ENCODE assay signal across 8 cellular contexts in genomic region chr7:73683916-73684693, GRCh38. TPM values are rescaled to one million over a fixed set of nuclear protein-coding genes. Genes with fewer than 3 reads are reported as not detected.
DNase-seq lines count a peak whose midpoint lies in the region; ATAC-seq and TF ChIP-seq lines count a peak whose summit lies in the region.

No MANE protein-coding gene starts in this region.

- no peaks in the 10 kb centered on the region for H3K9me3 Mint-ChIP-seq in activated naive CD4-positive, alpha-beta T cell treated with anti-CD3 and anti-CD28 coated beads, Interleukin-2, amount 50 U/mL, for 72 hours

- POLR2A ChIA-PET in A673 (lab: Charles Lee; ENCODE audit: low non-redundant PET), result no interaction called here

- H3K4me1 ChIP-seq in A673 (ENCODE audit: insufficient read depth, low read length, poor library complexity, severe bottlenecking) (peaks cover 16% of the 10 kb centered on the region), HAP-1 (peaks cover 10% of the 10 kb centered on the region), testis (peaks cover 37% of the 10 kb centered on the region)

- CTCF ChIA-PET in A673 (lab: Charles Lee), result no interaction called here

- H3K9me3 ChIP-seq in A673 (ENCODE audit: low read depth, low read length, poor library complexity, severe bottlenecking) (no peaks in the 10 kb centered on the region), HAP-1 (no peaks in the 10 kb centered on the region), testis (no peaks in the 10 kb centered on the region)

- no peak for TF ChIP-seq CTCF in A673 (conservative IDR thresholded peaks at IDR 0.05; ENCODE audit: low read depth, low read length)
- no peak for TF ChIP-seq CTCF in testis (IDR thresholded peaks at IDR 0.05)

- intact Hi-C loops in A673 (cut with micrococcal nuclease; ENCODE audit: unreplicated experiment) (loop anchor here (1.0 kb wide), 1 partner anchor 35 kb away; the partner anchor contains the start of gene STX1A), testis (cut with DNase I; ENCODE audit: low total_unique reads) (no loop called here)

- peak in 1 of 2 donors; percentile 1 for ATAC-seq in activated naive CD4-positive, alpha-beta T cell treated with anti-CD3 and anti-CD28 coated beads, Interleukin-2, amount 50 U/mL, for 72 hours
- ATAC-seq in GM21737 (IDR thresholded peaks at IDR 0.05; ENCODE audit: unreplicated experiment) (no peak), GM18520 (IDR thresholded peaks at IDR 0.05; ENCODE audit: unreplicated experiment) (no peak), HG02973 (IDR thresholded peaks at IDR 0.05; ENCODE audit: unreplicated experiment) (no peak)

- TF ChIP-seq POLR2A in testis (IDR thresholded peaks at IDR 0.05), result no peak

- peaks cover 20% of the 10 kb centered on the region for H3K36me3 ChIP-seq in A673 (ENCODE audit: insufficient read depth, low read length, poor library complexity, severe bottlenecking)
- peaks cover 38% of the 10 kb centered on the region for H3K36me3 ChIP-seq in HAP-1 (replicated peaks)
- H3K36me3 ChIP-seq in testis (ENCODE audit: low read depth, missing control alignments), result no peaks in the 10 kb centered on the region

- H3K27ac ChIP-seq in A673 (ENCODE audit: low read depth, low read length, poor library complexity, severe bottlenecking), result peak overlapping the region; percentile 88
- peak overlapping the region; percentile 77 to 80 for H3K27ac ChIP-seq in testis

- peak overlapping the region; percentile 94 to 97 for H3K27ac Mint-ChIP-seq in activated naive CD4-positive, alpha-beta T cell treated with anti-CD3 and anti-CD28 coated beads, Interleukin-2, amount 50 U/mL, for 72 hours

- H3K4me3 ChIP-seq in A673 (ENCODE audit: low read depth, low read length, poor library complexity, severe bottlenecking) (peak overlapping the region; percentile 72), HAP-1 (peak overlapping the region; percentile 99), testis (peak overlapping the region; percentile 89 to 91)

- in situ Hi-C loops in HAP-1 (cut with MboI; ENCODE audit: low sequenced_read_pairs), result no loop called here

- BruUV-seq in A673 (replicated peaks; lab: Mats Ljungman, UMichigan), result TSS peak; percentile 78

- no peaks in the 10 kb centered on the region for H3K27me3 ChIP-seq in A673 (replicated peaks; ENCODE audit: insufficient read depth, low read depth, low read length, poor library complexity)
- no peaks in the 10 kb centered on the region for H3K27me3 ChIP-seq in HAP-1 (ENCODE audit: low read depth)
- no peaks in the 10 kb centered on the region for H3K27me3 ChIP-seq in testis

- WGBS in testis, 2 donors, result 22 to 26% methylated on average over 23 to 46 of the region's 46 CpGs

- H3K36me3 Mint-ChIP-seq in activated naive CD4-positive, alpha-beta T cell treated with anti-CD3 and anti-CD28 coated beads, Interleukin-2, amount 50 U/mL, for 72 hours, result peaks cover 26 to 30% of the 10 kb centered on the region in 2 donors

- DNase-seq in A673 (ENCODE audit: low spot score) (no peak), HAP-1 (ENCODE audit: low spot score in 2 of 2) (no peak), kidney tubule cell (ENCODE audit: low spot score) (peak; percentile 33), testis (peak; percentile 44)
- no peak for DNase-seq in activated naive CD4-positive, alpha-beta T cell treated with anti-CD3 and anti-CD28 coated beads, Interleukin-2, amount 50 U/mL, for 72 hours (ENCODE audit: low spot score in 2 of 2)

RNA-seq across cellular contexts. Expression of gene BUD23, which starts 0.7 kb away (rescaled TPM):
- total RNA-seq in A673 (2021) (133 and 138 TPM in 2 replicates), testis (100 to 1,000 TPM; 241 to 252 TPM)
- total RNA-seq in activated naive CD4-positive, alpha-beta T cell treated with anti-CD3 and anti-CD28 coated beads, Interleukin-2, amount 50 U/mL, for 72 hours, result 10 to 100 TPM; 91.8 to 97.9 TPM
- polyA plus RNA-seq in testis (ENCODE audit: insufficient read depth, low read depth, low replicate concordance), result 231 TPM

RNA-seq across cellular contexts. Expression of gene DNAJC30, which starts 0.9 kb away (rescaled TPM):
- total RNA-seq in A673 (2021), result 11.1 and 11.8 TPM in 2 replicates
- total RNA-seq in activated naive CD4-positive, alpha-beta T cell treated with anti-CD3 and anti-CD28 coated beads, Interleukin-2, amount 50 U/mL, for 72 hours, result 1 to 10 TPM; 3.7 to 7.5 TPM
- total RNA-seq in testis, result 10 to 100 TPM; 19.7 to 25.0 TPM
- 27.7 TPM for polyA plus RNA-seq in testis (ENCODE audit: insufficient read depth, low read depth, low replicate concordance)

RNA-seq across cellular contexts. Expression of gene VPS37D, which starts 16.5 kb away (rescaled TPM):
- total RNA-seq in A673 (2021) (8.7 and 10.1 TPM in 2 replicates), testis (10 to 100 TPM; 15.0 to 24.8 TPM)
- under 1 TPM in 1 of 2 donors, not detected in 1; 0.95 TPM for total RNA-seq in activated naive CD4-positive, alpha-beta T cell treated with anti-CD3 and anti-CD28 coated beads, Interleukin-2, amount 50 U/mL, for 72 hours
- 10.3 TPM for polyA plus RNA-seq in testis (ENCODE audit: insufficient read depth, low read depth, low replicate concordance)

RNA-seq across cellular contexts. Expression of gene STX1A, which starts 35.4 kb away (rescaled TPM):
- total RNA-seq in A673 (2021), result 37.8 and 47.1 TPM in 2 replicates
- 10 to 100 TPM in 1 of 2 donors, 1 to 10 TPM in 1; 8.8 to 14.0 TPM for total RNA-seq in activated naive CD4-positive, alpha-beta T cell treated with anti-CD3 and anti-CD28 coated beads, Interleukin-2, amount 50 U/mL, for 72 hours
- 10 to 100 TPM; 24.7 to 28.2 TPM for total RNA-seq in testis
- polyA plus RNA-seq in testis (ENCODE audit: insufficient read depth, low read depth, low replicate concordance), result 13.2 TPM

RNA-seq across cellular contexts. Expression of gene ABHD11, which starts 54.5 kb away (rescaled TPM):
- total RNA-seq in A673 (2021), result 20.7 and 22.9 TPM in 2 replicates
- 10 to 100 TPM; 17.3 to 18.1 TPM for total RNA-seq in activated naive CD4-positive, alpha-beta T cell treated with anti-CD3 and anti-CD28 coated beads, Interleukin-2, amount 50 U/mL, for 72 hours
- 10 to 100 TPM; 29.0 to 33.1 TPM for total RNA-seq in testis
- 21.6 TPM for polyA plus RNA-seq in testis (ENCODE audit: insufficient read depth, low read depth, low replicate concordance)

Comparison
In these comparisons a context has a peak if more than half of its experiments do, and no peak if none do; other contexts are left out.
1. DNase-seq: peak in kidney tubule cell (single experiment) and testis (single experiment); none in A673 (single experiment), HAP-1 (0 of 2) and activated naive CD4-positive, alpha-beta T cell treated with anti-CD3 and anti-CD28 coated beads, Interleukin-2, amount 50 U/mL, for 72 hours (0 of 2).
2. Peak in every context shown above with its lines, with median percentiles within 50 percentile points of each other: H3K4me3 ChIP-seq.